ENCODE assay signal across 17 cellular contexts in the genomic region with DNA sequence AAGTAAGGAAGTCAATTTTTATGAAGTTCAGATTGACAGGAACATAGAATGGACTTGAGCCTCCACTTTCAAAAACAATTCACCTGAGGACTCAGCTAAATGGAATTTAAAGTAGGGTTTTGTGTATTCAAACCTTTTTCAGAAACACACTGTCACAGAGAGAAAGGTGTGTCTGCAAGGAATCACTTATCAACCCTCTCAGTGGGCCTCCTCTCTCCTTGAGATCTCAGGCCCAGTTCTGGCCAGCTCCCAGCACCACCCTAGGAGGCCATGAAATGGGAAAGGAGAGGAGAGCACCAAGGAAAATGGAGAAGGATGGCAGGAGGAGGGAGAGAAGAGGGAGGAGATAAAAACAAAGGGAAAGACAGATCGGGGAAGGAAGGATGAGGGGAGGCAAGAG. TPM values are rescaled to one million over a fixed set of nuclear protein-coding genes. Genes with fewer than 3 reads are reported as not detected.
DNase-seq lines count a peak whose midpoint lies in the region; ATAC-seq and TF ChIP-seq lines count a peak whose summit lies in the region.
"Had no signal": no experiment of that assay in that cellular context is flagged by ENCODE, and none has a peak within 500 bp of the region (broad histone marks: within the 10 kb centered on the region; RNA-seq: fewer than 3 reads in every experiment).

No MANE protein-coding gene starts in this region.

- no peaks in the 10 kb centered on the region for H3K9me3 ChIP-seq in BLaER1 treated with 17β-estradiol and CSF1 and Interleukin-3, amounts not matched to agents 10 nM and 100 nM (replicated peaks in 1 of 11)
- no peaks in the 10 kb centered on the region for H3K9me3 ChIP-seq in PC-3 (ENCODE audit: low read length)
- no peaks in the 10 kb centered on the region for H3K9me3 ChIP-seq in left lung
- no peaks in the 10 kb centered on the region for H3K9me3 ChIP-seq in upper lobe of right lung
- H3K9me3 ChIP-seq: BE2C had no signal

- no peaks in the 10 kb centered on the region for H3F3A ChIP-seq in PC-3 (ENCODE audit: low read length, unreplicated experiment)

- H3K4me2 ChIP-seq in BLaER1 treated with 17β-estradiol and CSF1 and Interleukin-3, amounts not matched to agents 10 nM and 100 nM: peak overlapping the region in 9 of 11 experiments; percentile 31 to 73 (median 64); a peak in 16 of 22 replicates
- no peak overlapping the region for H3K4me2 ChIP-seq in PC-3 (ENCODE audit: low read length)

- no peak overlapping the region for H2AFZ ChIP-seq in PC-3 (ENCODE audit: low read length)

- BruUV-seq in PC-3 (replicated peaks; lab: Mats Ljungman, UMichigan): no TSS peak

- ATAC-seq in PC-3 (no peak), left lung (peak; percentile 75), upper lobe of right lung (peak; percentile 49), HG03457 (IDR thresholded peaks at IDR 0.05; ENCODE audit: unreplicated experiment) (no peak), HG03159 (IDR thresholded peaks at IDR 0.05; ENCODE audit: unreplicated experiment) (no peak)

- no peaks in the 10 kb centered on the region for H4K20me1 ChIP-seq in BLaER1 treated with 17β-estradiol and CSF1 and Interleukin-3, amounts not matched to agents 10 nM and 100 nM
- H4K20me1 ChIP-seq in PC-3 (ENCODE audit: low read length): no peaks in the 10 kb centered on the region

- DNase-seq in PC-3 (peak; percentile 16), left lung (no peak), upper lobe of right lung (no peak), NCI-H187 (lab: John Stamatoyannopoulos, UW) (no peak)
- DNase-seq: ACHN; BE2C; Calu3; CD4-positive, alpha-beta memory T cell; DND-41; EL; H9 had no signal

- intact Hi-C loops in PC-3 (cut with micrococcal nuclease): no loop called here
- intact Hi-C loops in left lung (cut with DNase I): no loop called here
- intact Hi-C loops in upper lobe of right lung (cut with DNase I): no loop called here

- POLR2A ChIA-PET in PC-3 (lab: Charles Lee; ENCODE audit: unreplicated experiment): interaction anchor here (0.6 kb wide), 1 partner anchor 13 kb away, joined by 3 read pairs; no protein-coding TSS in a partner anchor

- H3K36me3 ChIP-seq in BLaER1 treated with 17β-estradiol and CSF1 and Interleukin-3, amounts not matched to agents 10 nM and 100 nM: no peaks in the 10 kb centered on the region
- no peaks in the 10 kb centered on the region for H3K36me3 ChIP-seq in PC-3 (ENCODE audit: low read depth, low read length)
- no peaks in the 10 kb centered on the region for H3K36me3 ChIP-seq in left lung
- H3K36me3 ChIP-seq in upper lobe of right lung: no peaks in the 10 kb centered on the region
- H3K36me3 ChIP-seq: BE2C had no signal

- H3K9me2 ChIP-seq in PC-3 (replicated peaks; ENCODE audit: low read length): no peaks in the 10 kb centered on the region

- TF ChIP-seq CTCF in PC-3 (conservative IDR thresholded peaks at IDR 0.05; ENCODE audit: low read depth, low read length) (no peak), left lung (IDR thresholded peaks at IDR 0.05) (no peak), upper lobe of right lung (IDR thresholded peaks at IDR 0.05) (no peak)

- CTCF ChIA-PET in PC-3 (lab: Charles Lee): no interaction called here

- H3K9ac ChIP-seq in BLaER1 treated with 17β-estradiol and CSF1 and Interleukin-3, amounts not matched to agents 10 nM and 100 nM: no peak overlapping the region
- no peak overlapping the region for H3K9ac ChIP-seq in PC-3 (ENCODE audit: low read length)

- no peaks in the 10 kb centered on the region for H3K27me3 ChIP-seq in BLaER1 treated with 17β-estradiol and CSF1 and Interleukin-3, amounts not matched to agents 10 nM and 100 nM
- H3K27me3 ChIP-seq in PC-3 (ENCODE audit: low read length) (no peaks in the 10 kb centered on the region), left lung (peaks cover 0 to 5% of the 10 kb centered on the region in 2 donors), upper lobe of right lung (no peaks in the 10 kb centered on the region)
- H3K27me3 ChIP-seq: BE2C had no signal

- no peak overlapping the region for H3K4me3 ChIP-seq in BLaER1 treated with 17β-estradiol and CSF1 and Interleukin-3, amounts not matched to agents 10 nM and 100 nM
- H3K4me3 ChIP-seq in PC-3 (ENCODE audit: low read length) (no peak overlapping the region), left lung (no peak overlapping the region), upper lobe of right lung (no peak overlapping the region)

- no peaks in the 10 kb centered on the region for H3K79me2 ChIP-seq in PC-3 (ENCODE audit: low read length)

- H3K4me1 ChIP-seq in BLaER1 treated with 17β-estradiol and CSF1 and Interleukin-3, amounts not matched to agents 10 nM and 100 nM: peaks cover 13 to 33% (median 30%) of the 10 kb centered on the region in 10 experiments
- H3K4me1 ChIP-seq in PC-3 (ENCODE audit: insufficient read depth, low read length): no peaks in the 10 kb centered on the region
- H3K4me1 ChIP-seq in left lung: no peaks in the 10 kb centered on the region
- H3K4me1 ChIP-seq in upper lobe of right lung: no peaks in the 10 kb centered on the region
- H3K4me1 ChIP-seq: BE2C had no signal

- no peak overlapping the region for H3K27ac ChIP-seq in BLaER1 treated with 17β-estradiol and CSF1 and Interleukin-3, amounts not matched to agents 10 nM and 100 nM
- H3K27ac ChIP-seq in PC-3 (ENCODE audit: low read length) (no peak overlapping the region), left lung (no peak overlapping the region), upper lobe of right lung (no peak overlapping the region)
- H3K27ac ChIP-seq: HL-60 had no signal

RNA-seq across cellular contexts. Expression of gene TMEM255A, which starts 28.6 kb away (rescaled TPM):
- total RNA-seq in PC-3 (2014; rRNA removed) (not detected in 2 replicates), left lung (1 to 10 TPM; 1.0 to 1.8 TPM), upper lobe of right lung (1.5 TPM)
- total RNA-seq: Calu3, G401, HT1080 had no signal

RNA-seq across cellular contexts. Expression of gene ZBTB33, which starts 32.1 kb away (rescaled TPM):
- total RNA-seq in PC-3 (2014; rRNA removed): 12.1 and 14.3 TPM in 2 replicates
- total RNA-seq in left lung: 10 to 100 TPM; 15.2 to 15.8 TPM
- total RNA-seq in upper lobe of right lung: 15.3 TPM

Comparison
In these comparisons a context has a peak if more than half of its experiments do, and no peak if none do; other contexts are left out.
1. ATAC-seq: peak in left lung (single experiment) and upper lobe of right lung (single experiment); none in PC-3 (single experiment), HG03457 (single experiment) and HG03159 (single experiment).